ENCODE assay signal across 8 cellular contexts in the genomic region with DNA sequence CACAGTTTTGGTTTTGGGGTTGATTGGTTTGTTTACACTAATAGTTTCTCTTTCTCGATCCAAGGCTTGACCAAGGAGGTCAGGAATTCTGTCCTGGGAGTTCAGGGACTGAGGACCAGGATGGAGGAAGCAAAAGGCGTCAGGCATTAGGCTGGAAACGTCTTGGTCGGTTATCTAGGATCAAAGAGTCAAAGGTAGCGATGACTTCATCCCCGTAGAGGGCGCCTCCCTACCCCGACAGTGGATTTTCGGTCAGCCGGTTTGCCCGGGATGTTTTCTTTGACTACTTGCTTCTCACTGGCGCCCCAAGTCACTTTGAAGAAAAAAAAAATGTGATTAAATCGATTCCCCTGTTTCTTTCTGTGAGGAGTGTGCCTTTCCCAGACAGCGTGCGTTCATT. TPM values are rescaled to one million over a fixed set of nuclear protein-coding genes. Genes with fewer than 3 reads are reported as not detected.
DNase-seq lines count a peak whose midpoint lies in the region; ATAC-seq and TF ChIP-seq lines count a peak whose summit lies in the region.

No MANE protein-coding gene starts in this region.

- no peaks in the 10 kb centered on the region for H3K9me2 ChIP-seq in HCT116 (ENCODE audit: insufficient read depth)

- H3K36me3 Mint-ChIP-seq in activated naive CD8-positive, alpha-beta T cell: peaks cover 2% of the 10 kb centered on the region

- 0 out of 6 replicates have a peak, but pooled peaks of 2 of the 3 experiments have one; percentile 10 to 11 for TF ChIP-seq CTCF in HCT116 (IDR thresholded peaks at IDR 0.05 in 2 of 3, conservative IDR thresholded peaks at IDR 0.05 in 1 of 3; ENCODE audit: borderline replicate concordance in 1 of 3, insufficient read depth in 1 of 3, low read depth in 2 of 3, low read length in 2 of 3)
- TF ChIP-seq CTCF in left lung (IDR thresholded peaks at IDR 0.05): no peak
- no peak for TF ChIP-seq CTCF in tibial nerve (IDR thresholded peaks at IDR 0.05)
- no peak for TF ChIP-seq CTCF in lower leg skin (IDR thresholded peaks at IDR 0.05)

- POLR2A ChIA-PET in HCT116 (lab: Charles Lee): no interaction called here

- H3K9me3 ChIP-seq in BLaER1 treated with 17β-estradiol and CSF1 and Interleukin-3, amounts not matched to agents 10 nM and 100 nM (replicated peaks in 1 of 11): peaks cover 0 to 18% (median 8%) of the 10 kb centered on the region in 11 experiments; a peak in 8 of 22 replicates
- H3K9me3 ChIP-seq in HCT116 (ENCODE audit: control insufficient read depth in 1 of 2, insufficient read depth in 1 of 2, low read depth in 1 of 2, low read length in 2 of 2) (no peaks in the 10 kb centered on the region), left lung (no peaks in the 10 kb centered on the region), tibial nerve (no peaks in the 10 kb centered on the region)

- peak overlapping the region; percentile 74 for H3K4me3 Mint-ChIP-seq in activated naive CD8-positive, alpha-beta T cell

- H3K79me2 ChIP-seq in HCT116 (ENCODE audit: insufficient read depth, low read length): no peaks in the 10 kb centered on the region

- peak; percentile 41; the same call in 1 of the 2 replicates for TF ChIP-seq RAD21 in HCT116 (IDR thresholded peaks at IDR 0.05; ENCODE audit: low read depth)

- H4K20me1 ChIP-seq in BLaER1 treated with 17β-estradiol and CSF1 and Interleukin-3, amounts not matched to agents 10 nM and 100 nM: peaks cover 0 to 45% (median 25%) of the 10 kb centered on the region in 11 experiments; a peak in 18 of 22 replicates
- H4K20me1 ChIP-seq in HCT116 (ENCODE audit: insufficient read depth): no peaks in the 10 kb centered on the region

- TF ChIP-seq EP300 in tibial nerve (IDR thresholded peaks at IDR 0.05): no peak

- no peak overlapping the region for H3K27ac ChIP-seq in BLaER1 treated with 17β-estradiol and CSF1 and Interleukin-3, amounts not matched to agents 10 nM and 100 nM
- H3K27ac ChIP-seq in HCT116 (ENCODE audit: low read depth, low read length) (0 out of 2 replicates have a peak overlapping the region, but pooled peaks have one; percentile 43), left lung (peak overlapping the region; percentile 82), tibial nerve (peak overlapping the region in 1 of 4 donors; percentile 77)

- peak overlapping the region in 7 of 11 experiments; percentile 25 to 100 (median 97); a peak in 10 of 22 replicates for H3K4me2 ChIP-seq in BLaER1 treated with 17β-estradiol and CSF1 and Interleukin-3, amounts not matched to agents 10 nM and 100 nM
- peak overlapping the region; percentile 97 for H3K4me2 ChIP-seq in HCT116 (ENCODE audit: low read length)

- peak overlapping the region; percentile 42 for H2AFZ ChIP-seq in HCT116 (ENCODE audit: low read depth, low read length, poor library complexity, severe bottlenecking)

- DNase-seq in HCT116 (ENCODE audit: low read depth, low spot score): peak; percentile 16
- DNase-seq in left lung: peak; percentile 34 to 40
- no peak for DNase-seq in tibial nerve (ENCODE audit: low spot score in 2 of 2)
- DNase-seq in lower leg skin (ENCODE audit: low spot score in 2 of 2): no peak
- DNase-seq in NCI-H226: no peak

- peaks cover 11 to 34% (median 30%) of the 10 kb centered on the region in 10 experiments for H3K4me1 ChIP-seq in BLaER1 treated with 17β-estradiol and CSF1 and Interleukin-3, amounts not matched to agents 10 nM and 100 nM
- H3K4me1 ChIP-seq in HCT116 (ENCODE audit: control insufficient read depth in 1 of 2, insufficient read depth in 2 of 2, low read length in 2 of 2) (peaks cover 14 to 32% of the 10 kb centered on the region in 2 experiments), left lung (peaks cover 0 to 33% of the 10 kb centered on the region in 2 donors), tibial nerve (peaks cover 0 to 23% (median 4%) of the 10 kb centered on the region in 4 donors)

- peak overlapping the region in 4 of 10 experiments; percentile 25 to 74 (median 66); a peak in 5 of 20 replicates for H3K4me3 ChIP-seq in BLaER1 treated with 17β-estradiol and CSF1 and Interleukin-3, amounts not matched to agents 10 nM and 100 nM
- peak overlapping the region; percentile 60 to 66; a peak in 3 of 4 replicates for H3K4me3 ChIP-seq in HCT116 (replicated peaks in 1 of 2; ENCODE audit: low read depth in 1 of 2, low read length in 2 of 2)
- peak overlapping the region in 1 of 2 donors; percentile 58 for H3K4me3 ChIP-seq in left lung
- H3K4me3 ChIP-seq in tibial nerve: no peak overlapping the region
- H3K4me3 ChIP-seq in lower leg skin (ENCODE audit: low read depth, poor library complexity, severe bottlenecking): no peak overlapping the region

- ATAC-seq in HCT116: peak; percentile 18
- ATAC-seq in left lung: peak; percentile 25
- no peak for ATAC-seq in GM18861 (IDR thresholded peaks at IDR 0.05; ENCODE audit: unreplicated experiment)

- H3K27ac Mint-ChIP-seq in activated naive CD8-positive, alpha-beta T cell: no peak overlapping the region

- 0 out of 22 replicates have a peak, but pooled peaks cover 0 to 7% (median 0%) of the 10 kb centered on the region in 11 experiments for H3K36me3 ChIP-seq in BLaER1 treated with 17β-estradiol and CSF1 and Interleukin-3, amounts not matched to agents 10 nM and 100 nM
- no peaks in the 10 kb centered on the region for H3K36me3 ChIP-seq in HCT116 (ENCODE audit: control insufficient read depth in 1 of 2, insufficient read depth in 2 of 2, low read length in 2 of 2)
- H3K36me3 ChIP-seq in left lung: no peaks in the 10 kb centered on the region
- H3K36me3 ChIP-seq in tibial nerve: no peaks in the 10 kb centered on the region

- intact Hi-C loops in HCT116 (cut with micrococcal nuclease): loop anchor here (5.0 kb wide), 2 partner anchors 147 to 192 kb away; no protein-coding TSS in a partner anchor
- intact Hi-C loops in left lung (cut with DNase I): no loop called here
- intact Hi-C loops in lower leg skin (cut with DNase I; ENCODE audit: low total_unique reads): no loop called here

- no peak overlapping the region for H3K9ac ChIP-seq in BLaER1 treated with 17β-estradiol and CSF1 and Interleukin-3, amounts not matched to agents 10 nM and 100 nM
- 0 out of 2 replicates have a peak overlapping the region, but pooled peaks have one; percentile 52 for H3K9ac ChIP-seq in HCT116 (ENCODE audit: low read length)

- CTCF ChIA-PET in HCT116 (lab: Charles Lee): interaction anchor here (1.5 to 1.8 kb wide), 2 partner anchors 148 to 193 kb away, joined by 6 read pairs; no protein-coding TSS in a partner anchor

- TF ChIP-seq POLR2A in HCT116 (IDR thresholded peaks at IDR 0.05; ENCODE audit: borderline replicate concordance, extremely low read depth, insufficient read depth, insufficient read length) (no peak), tibial nerve (IDR thresholded peaks at IDR 0.05) (no peak), lower leg skin (IDR thresholded peaks at IDR 0.05) (no peak)

- 50 to 55% methylated on average over 15 of the region's 15 CpGs for WGBS in tibial nerve, 2 donors
- WGBS in lower leg skin, 2 donors: 27 to 32% methylated on average over 15 of the region's 15 CpGs

- peaks cover 75 to 82% (median 76%) of the 10 kb centered on the region in 11 experiments for H3K27me3 ChIP-seq in BLaER1 treated with 17β-estradiol and CSF1 and Interleukin-3, amounts not matched to agents 10 nM and 100 nM
- H3K27me3 ChIP-seq in HCT116 (ENCODE audit: insufficient read depth, low read length) (peaks cover 21% of the 10 kb centered on the region; the same call in 1 of the 2 replicates), left lung (peaks cover 5 to 71% of the 10 kb centered on the region in 2 donors), tibial nerve (peaks cover 0 to 7% of the 10 kb centered on the region in 2 donors)

- peaks cover 40% of the 10 kb centered on the region for H3K27me3 Mint-ChIP-seq in activated naive CD8-positive, alpha-beta T cell

- RAD21 ChIA-PET in HCT116 (lab: Charles Lee; ENCODE audit: low non-redundant PET in 1 of 2, low total read pairs in 2 of 2, uncharacterized antibody in 2 of 2, unreplicated experiment in 2 of 2): no interaction called here

- no TSS peak for BruUV-seq in HCT116 (replicated peaks; lab: Mats Ljungman, UMichigan)

- no peaks in the 10 kb centered on the region for H3K9me3 Mint-ChIP-seq in activated naive CD8-positive, alpha-beta T cell (ENCODE audit: low read depth)

- H3K4me1 Mint-ChIP-seq in activated naive CD8-positive, alpha-beta T cell (ENCODE audit: low read depth): peaks cover 16% of the 10 kb centered on the region

TF ChIP-seq in HCT116, 20 proteins besides CTCF, POLR2A, EP300 and RAD21 (continues in another document):
- TF ChIP-seq ZFX (IDR thresholded peaks at IDR 0.05) (no peak), EZH2 (IDR thresholded peaks at IDR 0.05) (no peak), ELF1 (IDR thresholded peaks at IDR 0.05; ENCODE audit: borderline replicate concordance, low read depth) (no peak), CEBPB (IDR thresholded peaks at IDR 0.05; ENCODE audit: low read depth) (no peak), SRF (IDR thresholded peaks at IDR 0.05; ENCODE audit: low read depth) (no peak), SIN3A (IDR thresholded peaks at IDR 0.05; ENCODE audit: low read depth) (0 out of 2 replicates have a peak, but pooled peaks have one; percentile 14)
- TF ChIP-seq, protein P1, sequence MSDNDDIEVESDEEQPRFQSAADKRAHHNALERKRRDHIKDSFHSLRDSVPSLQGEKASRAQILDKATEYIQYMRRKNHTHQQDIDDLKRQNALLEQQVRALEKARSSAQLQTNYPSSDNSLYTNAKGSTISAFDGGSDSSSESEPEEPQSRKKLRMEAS (IDR thresholded peaks at IDR 0.05): no peak

RNA-seq across cellular contexts. Expression of a gene that starts 1.0 kb away (rescaled TPM):
- 1.8 TPM for total RNA-seq in HCT116 (2021; ENCODE audit: unreplicated experiment)
- polyA plus RNA-seq in HCT116 (2012): 0.39 and 0.44 TPM in 2 replicates
- total RNA-seq in left lung: 10 to 100 TPM; 22.4 to 32.9 TPM
- total RNA-seq in tibial nerve: 1 to 10 TPM; 2.2 to 7.9 (median 6.1) TPM
- 10 to 100 TPM; 25.6 to 65.1 (median 37.2) TPM for total RNA-seq in lower leg skin

Comparison
In these comparisons a context has a peak if more than half of its experiments do, and no peak if none do; other contexts are left out.
1. H3K27ac ChIP-seq: peak in HCT116 (single experiment) and left lung (2 of 2); none in BLaER1 treated with 17β-estradiol and CSF1 and Interleukin-3, amounts not matched to agents 10 nM and 100 nM (0 of 11).
2. H3K4me3 ChIP-seq: peak in HCT116 (2 of 2); none in tibial nerve (0 of 4) and lower leg skin (single experiment).
3. DNase-seq: peak in HCT116 (single experiment) and left lung (2 of 2); none in tibial nerve (0 of 2), lower leg skin (0 of 2) and NCI-H226 (single experiment).
4. CTCF ChIP-seq: peak in HCT116 (2 of 3); none in left lung (0 of 2), tibial nerve (0 of 5) and lower leg skin (0 of 3).